In genomic region chr10:48895198-48895720, GRCh38 we compare ENCODE assay signal across 22 cellular contexts. TPM values are rescaled to one million over a fixed set of nuclear protein-coding genes. Genes with fewer than 3 reads are reported as not detected.
DNase-seq lines count a peak whose midpoint lies in the region; ATAC-seq and TF ChIP-seq lines count a peak whose summit lies in the region.
"Had no signal": no experiment of that assay in that cellular context is flagged by ENCODE, and none has a peak within 500 bp of the region (broad histone marks: within the 10 kb centered on the region; RNA-seq: fewer than 3 reads in every experiment).

No MANE protein-coding gene starts in this region.

- TF ChIP-seq EP300 in transverse colon (IDR thresholded peaks at IDR 0.05; ENCODE audit: low read depth), result no peak

- intact Hi-C loops in lower lobe of right lung (cut with DNase I), result no loop called here
- intact Hi-C loops in transverse colon (cut with DNase I; ENCODE audit: low total_unique reads), result no loop called here

- TF ChIP-seq POLR2A in transverse colon (IDR thresholded peaks at IDR 0.05), result no peak

- no peaks in the 10 kb centered on the region for H3K27me3 ChIP-seq in SJSA1 (replicated peaks)
- H3K27me3 ChIP-seq in lower lobe of right lung (ENCODE audit: low read depth), result no peaks in the 10 kb centered on the region
- H3K27me3 ChIP-seq in transverse colon, result no peaks in the 10 kb centered on the region
- H3K27me3 ChIP-seq: BE2C, SJCRH30 had no signal

- H3K4me1 ChIP-seq in SJSA1 (replicated peaks), result peaks cover 28% of the 10 kb centered on the region
- H3K4me1 ChIP-seq in lower lobe of right lung, result peaks cover 16% of the 10 kb centered on the region
- peaks cover 0 to 6% (median 0%) of the 10 kb centered on the region in 4 donors for H3K4me1 ChIP-seq in transverse colon
- H3K4me1 ChIP-seq: BE2C, SJCRH30 had no signal

- no peak for ATAC-seq in lower lobe of right lung
- ATAC-seq in HG03097 (IDR thresholded peaks at IDR 0.05; ENCODE audit: low FRiP score, unreplicated experiment), result no peak
- ATAC-seq in GM21390 (IDR thresholded peaks at IDR 0.05; ENCODE audit: unreplicated experiment), result no peak
- ATAC-seq: GM23338, HCT116 had no signal

- in situ Hi-C loops in transverse colon (cut with MboI; ENCODE audit: low pct_ligation_motif_present in 1 of 4, low pct_unique_long_range_greater_than_20kb in 1 of 4, low sequenced_read_pairs in 3 of 4), result loop anchor here in 1 of 4 donors (25.0 kb wide), 1 partner anchor 267 kb away; no protein-coding TSS in a partner anchor

- H3K36me3 ChIP-seq in SJSA1 (no peaks in the 10 kb centered on the region), lower lobe of right lung (peaks cover 9% of the 10 kb centered on the region), transverse colon (no peaks in the 10 kb centered on the region)
- H3K36me3 ChIP-seq: BE2C, SJCRH30 had no signal

- DNase-seq in AG08396 (ENCODE audit: low spot score) (peak; percentile 47), SJSA1 (ENCODE audit: low read depth in 1 of 2, low spot score in 2 of 2) (peak; percentile 56), lower lobe of right lung (no peak), transverse colon (no peak), NCI-H2196 (lab: John Stamatoyannopoulos, UW; ENCODE audit: unreplicated experiment) (no peak)
- DNase-seq: 8988T, BE2C, DMS53, GDM1, KG1, NCI-H1105, NCI-H146, NCI-H2081, NCI-H2171, NCI-H524 treated with DMSO at 0.1 percent for 48 hours, NCI-H82, SJCRH30 had no signal

- H3K4me3 ChIP-seq in SJSA1, result no peak overlapping the region
- no peak overlapping the region for H3K4me3 ChIP-seq in lower lobe of right lung
- H3K4me3 ChIP-seq in transverse colon, result no peak overlapping the region
- H3K4me3 ChIP-seq: GM23338, SJCRH30 had no signal

- WGBS in transverse colon (ENCODE audit: low coverage in 1 of 2), 2 donors, result 69% methylated on average over 2 of the region's 2 CpGs; no CpG with 5 or more reads in 1 of the 2 donors

- TF ChIP-seq CTCF in lower lobe of right lung (IDR thresholded peaks at IDR 0.05), result no peak
- no peak for TF ChIP-seq CTCF in transverse colon (IDR thresholded peaks at IDR 0.05)

- H3K9me3 ChIP-seq in SJSA1 (replicated peaks) (no peaks in the 10 kb centered on the region), lower lobe of right lung (no peaks in the 10 kb centered on the region), transverse colon (no peaks in the 10 kb centered on the region)
- H3K9me3 ChIP-seq: BE2C, SJCRH30 had no signal

- no peak overlapping the region for H3K27ac ChIP-seq in SJSA1
- peak overlapping the region; percentile 49 for H3K27ac ChIP-seq in lower lobe of right lung
- H3K27ac ChIP-seq in transverse colon, result peak overlapping the region in 3 of 4 donors; percentile 34 to 60 (median 37)
- H3K27ac ChIP-seq: SJCRH30 had no signal

RNA-seq across cellular contexts. Expression of gene LRRC18, which starts 44.4 kb away (rescaled TPM):
- total RNA-seq in SJSA1 (2014; rRNA removed; shearing (Covaris generic)), result not detected in 2 replicates
- total RNA-seq in lower lobe of right lung, result 3.3 TPM
- not detected for total RNA-seq in transverse colon
- total RNA-seq: GM23338, OCI-LY7, SJCRH30 had no signal

Comparison
In these comparisons a context has a peak if more than half of its experiments do, and no peak if none do; other contexts are left out.
1. DNase-seq: peak in AG08396 (single experiment) and SJSA1 (2 of 2); none in lower lobe of right lung (single experiment), transverse colon (single experiment) and NCI-H2196 (single experiment).